In genomic region chr2:205714058-205714776, GRCh38 we compare ENCODE assay signal across 8 cellular contexts. TPM values are rescaled to one million over a fixed set of nuclear protein-coding genes. Genes with fewer than 3 reads are reported as not detected.
DNase-seq lines count a peak whose midpoint lies in the region; ATAC-seq and TF ChIP-seq lines count a peak whose summit lies in the region.

No MANE protein-coding gene starts in this region.

- no peak overlapping the region for H3K9ac ChIP-seq in H9 (ENCODE audit: extremely low read depth, insufficient read length, low read length)
- no peak overlapping the region for H3K9ac ChIP-seq in OCI-LY3 (ENCODE audit: low read length)

- no peak overlapping the region for H2BK20ac ChIP-seq in H9 (ENCODE audit: low read depth, low read length, poor library complexity, severe bottlenecking)

- no peaks in the 10 kb centered on the region for H3K23me2 ChIP-seq in H9 (ENCODE audit: insufficient read length, low read depth, low read length, poor library complexity, severe bottlenecking)

- H3K56ac ChIP-seq in H9 (ENCODE audit: insufficient read length, low read depth, low read length): no peak overlapping the region

- H3K4me1 Mint-ChIP-seq in H9: peaks cover 46 to 67% of the 10 kb centered on the region in 2 experiments

- no peaks in the 10 kb centered on the region for H3K27me3 ChIP-seq in H9 (ENCODE audit: insufficient read depth, low read length)
- H3K27me3 ChIP-seq in OCI-LY3 (ENCODE audit: low read depth, low read length): no peaks in the 10 kb centered on the region
- H3K27me3 ChIP-seq in left ventricle myocardium inferior (ENCODE audit: low read depth): no peaks in the 10 kb centered on the region
- H3K27me3 ChIP-seq in upper lobe of left lung: no peaks in the 10 kb centered on the region
- no peaks in the 10 kb centered on the region for H3K27me3 ChIP-seq in effector memory CD4-positive, alpha-beta T cell (replicated peaks; ENCODE audit: control insufficient read depth, insufficient read depth, low read length, poor library complexity, severe bottlenecking)

- H2BK12ac ChIP-seq in H9 (ENCODE audit: insufficient read length, low read depth, low read length): no peak overlapping the region

- H3K79me2 ChIP-seq in H9 (ENCODE audit: insufficient read depth, low read length) (no peaks in the 10 kb centered on the region), OCI-LY3 (ENCODE audit: low read length) (no peaks in the 10 kb centered on the region)

- H3K36me3 ChIP-seq in OCI-LY3 (replicated peaks; ENCODE audit: low read depth, low read length) (no peaks in the 10 kb centered on the region), left ventricle myocardium inferior (no peaks in the 10 kb centered on the region), upper lobe of left lung (no peaks in the 10 kb centered on the region)
- H3K36me3 ChIP-seq in effector memory CD4-positive, alpha-beta T cell (ENCODE audit: control insufficient read depth, insufficient read depth, low read length): no peaks in the 10 kb centered on the region

- H4K5ac ChIP-seq in H9 (ENCODE audit: insufficient read length, low read depth, low read length): no peak overlapping the region

- no peak overlapping the region for H2BK5ac ChIP-seq in H9 (ENCODE audit: insufficient read length, low read length)

- H3K23ac ChIP-seq in H9 (ENCODE audit: insufficient read length, low read depth, low read length): no peak overlapping the region

- no peak overlapping the region for H3K18ac ChIP-seq in H9 (ENCODE audit: insufficient read length, low read depth, low read length)

- no CpG with 5 or more reads among the region's 5 CpGs for WGBS in H9 (ENCODE audit: extremely low coverage, insufficient read length, low lambda C conversion rate)
- 48 to 52% methylated on average over 5 of the region's 5 CpGs for WGBS in upper lobe of left lung, 2 donors

- no peak overlapping the region for H3K27ac ChIP-seq in H9 (ENCODE audit: insufficient read length, low read depth, low read length)
- peak overlapping the region; percentile 0; the same call in 1 of the 2 replicates for H3K27ac ChIP-seq in OCI-LY3 (ENCODE audit: low read length)
- H3K27ac ChIP-seq in left ventricle myocardium inferior (replicated peaks): peak overlapping the region; percentile 13
- peak overlapping the region; percentile 59 to 75 (median 68) for H3K27ac ChIP-seq in upper lobe of left lung
- no peak overlapping the region for H3K27ac ChIP-seq in effector memory CD4-positive, alpha-beta T cell (ENCODE audit: insufficient read depth, low read length, poor library complexity, severe bottlenecking)

- H3K79me1 ChIP-seq in H9 (ENCODE audit: insufficient read depth, low read depth, low read length, poor library complexity, severe bottlenecking): no peaks in the 10 kb centered on the region

- DNase-seq in H9 (no peak), left ventricle myocardium inferior (no peak), upper lobe of left lung (no peak)
- DNase-seq in effector memory CD4-positive, alpha-beta T cell: no peak
- DNase-seq in stimulated activated naive CD4-positive, alpha-beta T cell (lab: John Stamatoyannopoulos, UW): no peak
- no peak for DNase-seq in activated effector memory CD4-positive, alpha-beta T cell treated with Interleukin-2 at 50 U/mL for 16 hours

- H4K91ac ChIP-seq in H9 (ENCODE audit: insufficient read length, low read depth, low read length): no peak overlapping the region

- TF ChIP-seq CTCF in H9 (conservative IDR thresholded peaks at IDR 0.05): no peak
- TF ChIP-seq CTCF in OCI-LY3 (IDR thresholded peaks at IDR 0.05; ENCODE audit: low read depth, low read length): no peak
- no peak for TF ChIP-seq CTCF in left ventricle myocardium inferior (IDR thresholded peaks at IDR 0.05; ENCODE audit: borderline replicate concordance)
- TF ChIP-seq CTCF in upper lobe of left lung (IDR thresholded peaks at IDR 0.05): no peak

- no peaks in the 10 kb centered on the region for H3K4me1 ChIP-seq in H9 (ENCODE audit: insufficient read depth, low read length)
- H3K4me1 ChIP-seq in OCI-LY3 (ENCODE audit: low read length): peaks cover 33% of the 10 kb centered on the region
- H3K4me1 ChIP-seq in left ventricle myocardium inferior: peaks cover 10% of the 10 kb centered on the region
- H3K4me1 ChIP-seq in upper lobe of left lung: peaks cover 19 to 50% (median 36%) of the 10 kb centered on the region in 4 donors
- H3K4me1 ChIP-seq in effector memory CD4-positive, alpha-beta T cell (ENCODE audit: control insufficient read depth, insufficient read depth, low read length, poor library complexity, severe bottlenecking): no peaks in the 10 kb centered on the region

- no peaks in the 10 kb centered on the region for H3K9me3 Mint-ChIP-seq in H9

- TF ChIP-seq POLR2A in GM18505 (IDR thresholded peaks at IDR 0.05; ENCODE audit: borderline replicate concordance, extremely low read depth, insufficient read depth, insufficient read length) (no peak), upper lobe of left lung (IDR thresholded peaks at IDR 0.05) (no peak)

- no peak for TF ChIP-seq EP300 in upper lobe of left lung (IDR thresholded peaks at IDR 0.05)

- no peak overlapping the region for H2BK120ac ChIP-seq in H9 (ENCODE audit: low read depth, low read length, poor library complexity, severe bottlenecking)

- peak; percentile 83 for ATAC-seq in GM18505 (IDR thresholded peaks at IDR 0.05; ENCODE audit: unreplicated experiment)
- peak; percentile 39 to 64 for ATAC-seq in upper lobe of left lung (ENCODE audit: low FRiP score in 2 of 2)

- H3T11ph ChIP-seq in H9 (ENCODE audit: low read length): no peak overlapping the region

- peak overlapping the region; percentile 16 to 44 (median 33); a peak in 4 of 7 replicates for H3K27ac Mint-ChIP-seq in H9

- no peaks in the 10 kb centered on the region for H3K9me3 ChIP-seq in H9 (ENCODE audit: control insufficient read depth, low read depth, low read length)
- H3K9me3 ChIP-seq in OCI-LY3 (ENCODE audit: insufficient read depth, low read length): no peaks in the 10 kb centered on the region
- H3K9me3 ChIP-seq in left ventricle myocardium inferior (replicated peaks): no peaks in the 10 kb centered on the region
- no peaks in the 10 kb centered on the region for H3K9me3 ChIP-seq in upper lobe of left lung
- H3K9me3 ChIP-seq in effector memory CD4-positive, alpha-beta T cell (ENCODE audit: control insufficient read depth, low read length): no peaks in the 10 kb centered on the region

- no peak overlapping the region for H3K4me2 ChIP-seq in H9 (ENCODE audit: insufficient read depth, insufficient read length, low read length)
- peak overlapping the region; percentile 68 for H3K4me2 ChIP-seq in OCI-LY3 (ENCODE audit: low read length)

- H2AFZ ChIP-seq in H9 (ENCODE audit: low read length) (no peak overlapping the region), OCI-LY3 (ENCODE audit: low read depth, low read length) (no peak overlapping the region)

- H3K36me3 Mint-ChIP-seq in H9 (ENCODE audit: insufficient read depth in 1 of 3, low read depth in 3 of 3): peaks cover 10 to 26% (median 25%) of the 10 kb centered on the region in 3 experiments

- no peak overlapping the region for H4K8ac ChIP-seq in H9 (replicated peaks; ENCODE audit: insufficient read length, low read depth, low read length)

- H3K4me3 ChIP-seq in OCI-LY3 (ENCODE audit: low read length): no peak overlapping the region; the same call in 1 of the 2 replicates
- H3K4me3 ChIP-seq in left ventricle myocardium inferior: no peak overlapping the region
- no peak overlapping the region for H3K4me3 ChIP-seq in upper lobe of left lung
- no peak overlapping the region for H3K4me3 ChIP-seq in effector memory CD4-positive, alpha-beta T cell (ENCODE audit: insufficient read depth, low read depth, low read length, poor library complexity, severe bottlenecking)

- H2BK15ac ChIP-seq in H9 (ENCODE audit: low read depth, low read length): no peak overlapping the region; the same call in 1 of the 2 replicates

- intact Hi-C loops in left ventricle myocardium inferior (cut with micrococcal nuclease): loop anchor here (2.0 kb wide), 1 partner anchor 25 kb away; no protein-coding TSS in a partner anchor

- H3K14ac ChIP-seq in H9 (ENCODE audit: insufficient read depth, low read length): 0 out of 2 replicates have a peak overlapping the region, but pooled peaks have one; percentile 5

- no peak overlapping the region for H3K4me3 Mint-ChIP-seq in H9

- H4K20me1 ChIP-seq in H9 (ENCODE audit: control insufficient read depth, insufficient read depth, insufficient read length) (no peaks in the 10 kb centered on the region), OCI-LY3 (ENCODE audit: insufficient read depth, low read length) (no peaks in the 10 kb centered on the region)

- no peak overlapping the region for H3K4ac ChIP-seq in H9 (ENCODE audit: low read depth, low read length)

- no peaks in the 10 kb centered on the region; the same call in 1 of the 2 replicates for H3K27me3 Mint-ChIP-seq in H9 (ENCODE audit: low read depth)

- H2AK5ac ChIP-seq in H9 (ENCODE audit: insufficient read length, low read length): no peak overlapping the region

RNA-seq across cellular contexts. Expression of gene NRP2, which starts 31.9 kb away (rescaled TPM):
- 19.7 and 20.7 TPM in 2 replicates for total RNA-seq in H9 (2021)
- 7.6 TPM for total RNA-seq in left ventricle myocardium inferior
- total RNA-seq in upper lobe of left lung: 10 to 100 TPM; 61.4 to 99.4 (median 71.8) TPM

Comparison
In these comparisons a context has a peak if more than half of its experiments do, and no peak if none do; other contexts are left out.
1. H3K27ac ChIP-seq: peak in OCI-LY3 (single experiment), left ventricle myocardium inferior (single experiment) and upper lobe of left lung (4 of 4); none in H9 (single experiment) and effector memory CD4-positive, alpha-beta T cell (single experiment).